18 cellular contexts compared by ENCODE assay signal in the genomic region with DNA sequence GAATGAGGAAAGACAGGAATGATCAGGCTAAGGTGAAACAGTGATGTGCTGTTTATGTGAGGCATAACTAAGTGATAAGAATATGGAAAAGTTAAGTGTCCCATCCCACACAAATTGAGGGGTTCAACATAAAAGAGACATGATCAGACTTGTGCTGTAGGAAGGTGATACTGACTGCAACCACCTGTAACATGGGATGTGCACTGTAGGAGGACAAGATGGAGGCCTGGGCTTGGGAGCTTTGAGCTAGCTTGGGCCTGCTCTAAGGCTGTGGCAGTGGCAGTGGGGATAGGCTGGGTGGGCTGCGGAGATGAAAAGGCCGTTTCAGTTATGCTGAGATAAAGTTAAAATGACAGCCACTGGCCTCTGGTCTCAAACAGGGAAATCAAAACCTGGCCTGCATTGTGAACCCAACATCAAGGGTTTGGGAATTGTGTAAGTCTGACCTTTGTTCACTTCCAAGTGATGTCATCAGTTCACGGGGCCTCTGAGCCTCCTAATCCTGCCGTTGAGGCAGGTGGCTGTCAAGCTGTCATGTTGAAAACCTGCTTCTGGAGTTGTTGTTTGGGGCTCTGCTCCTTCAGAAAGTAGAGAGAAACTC.
"Had no signal": no experiment of that assay in that cellular context is flagged by ENCODE, and none has a peak within 500 bp of the region (broad histone marks: within the 10 kb centered on the region; RNA-seq: fewer than 3 reads in every experiment).

No MANE protein-coding gene starts in this region.

- H3K36me3 Mint-ChIP-seq: naive thymus-derived CD4-positive, alpha-beta T cell; stimulated activated effector memory CD8-positive, alpha-beta T cell treated with anti-CD3 and anti-CD28 coated beads, Interleukin-12 subunit alpha, Interleukin-12 subunit beta, amount 100 ng/mL, for 72 hours; T-cell had no signal

- H3K4me3 Mint-ChIP-seq: naive thymus-derived CD4-positive, alpha-beta T cell; stimulated activated effector memory CD8-positive, alpha-beta T cell treated with anti-CD3 and anti-CD28 coated beads, Interleukin-12 subunit alpha, Interleukin-12 subunit beta, amount 100 ng/mL, for 72 hours; T-cell had no signal

- H3K36me3 ChIP-seq: stomach had no signal

- H3K27me3 Mint-ChIP-seq: T-cell had no signal

- H3K9me3 Mint-ChIP-seq: naive thymus-derived CD4-positive, alpha-beta T cell; stimulated activated effector memory CD8-positive, alpha-beta T cell treated with anti-CD3 and anti-CD28 coated beads, Interleukin-12 subunit alpha, Interleukin-12 subunit beta, amount 100 ng/mL, for 72 hours; T-cell had no signal

- H3K27ac Mint-ChIP-seq: naive thymus-derived CD4-positive, alpha-beta T cell; stimulated activated effector memory CD8-positive, alpha-beta T cell treated with anti-CD3 and anti-CD28 coated beads, Interleukin-12 subunit alpha, Interleukin-12 subunit beta, amount 100 ng/mL, for 72 hours; T-cell had no signal

- H3K4me3 ChIP-seq: stomach had no signal

- H3K9me3 ChIP-seq: stomach had no signal

- ATAC-seq: left ventricle myocardium superior; naive thymus-derived CD4-positive, alpha-beta T cell; sciatic nerve; stimulated activated effector memory CD8-positive, alpha-beta T cell treated with anti-CD3 and anti-CD28 coated beads, Interleukin-12 subunit alpha, Interleukin-12 subunit beta, amount 100 ng/mL, for 72 hours; T-cell had no signal

- DNase-seq: activated CD8-positive, alpha-beta memory T cell treated with anti-CD3 and anti-CD28 coated beads for 24 hours; activated CD8-positive, alpha-beta memory T cell treated with anti-CD3 and anti-CD28 coated beads, Interleukin-2, amount 50 U/mL, for 48 hours; activated effector memory CD4-positive, alpha-beta T cell treated with Interleukin-2 at 50 U/mL for 16 hours; activated naive CD4-positive, alpha-beta T cell treated with anti-CD3 and anti-CD28 coated beads, Interleukin-2, amount 50 U/mL, for 16 hours; activated T-cell treated with anti-CD3 and anti-CD28 coated beads, Interleukin-2, amount 50 U/mL, for 48 hours; aorta; cortex of kidney; head of caudate nucleus; left ventricle myocardium superior; mesenchymal stem cell; naive thymus-derived CD4-positive, alpha-beta T cell; stimulated activated CD4-positive, alpha-beta T cell treated with anti-CD3 and anti-CD28 coated beads, Interleukin-4, amount 100 ng/mL, for 24 hours; stomach; T-cell; trophoblast cell had no signal

- H3K9ac ChIP-seq: parathyroid adenoma had no signal

- H3K4me1 Mint-ChIP-seq: T-cell had no signal

- H3K27me3 ChIP-seq: stomach had no signal

- H3K27ac ChIP-seq: parathyroid adenoma had no signal
